In the genomic region with DNA sequence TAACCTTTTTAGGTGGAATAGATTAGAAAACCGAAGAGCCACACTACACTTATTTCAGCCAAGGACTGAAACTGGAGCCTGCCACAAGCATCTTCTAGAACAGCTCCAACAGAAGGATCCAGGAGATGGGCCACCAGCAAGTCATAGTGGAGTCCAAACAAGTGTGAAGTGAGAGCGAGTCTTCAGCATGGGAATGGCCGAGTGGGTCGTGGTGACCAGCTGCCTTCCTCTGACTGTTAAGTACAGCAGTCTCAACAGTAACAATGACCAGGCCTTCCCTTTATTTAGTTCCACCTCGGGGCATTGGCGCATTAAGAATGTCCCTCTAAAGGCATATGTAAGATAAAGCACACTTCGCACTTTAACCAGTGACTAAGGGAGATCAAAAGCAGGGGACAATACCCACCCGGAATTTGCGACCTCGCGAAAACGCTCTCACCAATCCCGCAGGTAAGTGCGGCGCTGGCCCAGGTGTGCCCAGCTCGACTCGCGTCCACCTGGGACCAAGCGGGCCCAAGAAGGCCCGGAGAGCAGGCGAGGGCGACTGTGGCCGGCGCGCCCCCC, we compare ENCODE assay signal across 8 cellular contexts. TPM values are rescaled to one million over a fixed set of nuclear protein-coding genes. Genes with fewer than 3 reads are reported as not detected.
DNase-seq lines count a peak whose midpoint lies in the region; ATAC-seq and TF ChIP-seq lines count a peak whose summit lies in the region.

No MANE protein-coding gene starts in this region.

- no peak overlapping the region for H3K27ac Mint-ChIP-seq in activated naive CD8-positive, alpha-beta T cell treated with anti-CD3 and anti-CD28 coated beads, Interleukin-2, amount 10 ng/mL, durations not matched to agents 7 days and 5 days
- no peak overlapping the region for H3K27ac Mint-ChIP-seq in activated naive CD4-positive, alpha-beta T cell treated with anti-CD3 and anti-CD28 coated beads, Interleukin-2, amount 50 U/mL, for 72 hours

- POLR2A ChIA-PET in activated naive CD8-positive, alpha-beta T cell treated with anti-CD3 and anti-CD28 coated beads, Interleukin-2, amount 10 ng/mL, durations not matched to agents 7 days and 5 days (lab: Charles Lee) = no interaction called here

- intact Hi-C loops in spleen (cut with DNase I; ENCODE audit: low total_unique reads) = no loop called here

- H3K4me3 ChIP-seq in H7 (ENCODE audit: insufficient read depth, low read depth, low read length) = peak overlapping the region; percentile 77
- H3K4me3 ChIP-seq in spleen = peak overlapping the region; percentile 41 to 89 (median 67)

- H3K4me1 ChIP-seq in spleen = peaks cover 0 to 50% (median 26%) of the 10 kb centered on the region in 6 donors

- no peak for ATAC-seq in activated naive CD8-positive, alpha-beta T cell treated with anti-CD3 and anti-CD28 coated beads, Interleukin-2, amount 10 ng/mL, durations not matched to agents 7 days and 5 days (ENCODE audit: low read depth)
- ATAC-seq in activated naive CD4-positive, alpha-beta T cell treated with anti-CD3 and anti-CD28 coated beads, Interleukin-2, amount 50 U/mL, for 72 hours = no peak

- peaks cover 7% of the 10 kb centered on the region for H3K4me1 Mint-ChIP-seq in activated naive CD8-positive, alpha-beta T cell treated with anti-CD3 and anti-CD28 coated beads, Interleukin-2, amount 10 ng/mL, durations not matched to agents 7 days and 5 days

- WGBS in spleen, 5 donors = 24 to 37% (median 30%) methylated on average over 17 to 25 of the region's 25 CpGs

- peaks cover 37% of the 10 kb centered on the region for H3K27me3 Mint-ChIP-seq in activated naive CD8-positive, alpha-beta T cell treated with anti-CD3 and anti-CD28 coated beads, Interleukin-2, amount 10 ng/mL, durations not matched to agents 7 days and 5 days

- no peak for TF ChIP-seq CTCF in spleen (IDR thresholded peaks at IDR 0.05 in 8 of 11, conservative IDR thresholded peaks at IDR 0.05 in 3 of 11)

- H3K27ac ChIP-seq in spleen = peak overlapping the region; percentile 73 to 95 (median 90)

- H3K36me3 ChIP-seq in H7 (replicated peaks; ENCODE audit: control insufficient read depth, insufficient read depth, low read length) (no peaks in the 10 kb centered on the region), spleen (no peaks in the 10 kb centered on the region)

- no peak for TF ChIP-seq POLR2A in spleen (IDR thresholded peaks at IDR 0.05)

- H3K9me3 ChIP-seq in spleen = no peaks in the 10 kb centered on the region

- H3K9me3 Mint-ChIP-seq in activated naive CD8-positive, alpha-beta T cell treated with anti-CD3 and anti-CD28 coated beads, Interleukin-2, amount 10 ng/mL, durations not matched to agents 7 days and 5 days = no peaks in the 10 kb centered on the region
- H3K9me3 Mint-ChIP-seq in activated naive CD4-positive, alpha-beta T cell treated with anti-CD3 and anti-CD28 coated beads, Interleukin-2, amount 50 U/mL, for 72 hours = no peaks in the 10 kb centered on the region

- H3K27me3 ChIP-seq in H7 (ENCODE audit: control insufficient read depth, insufficient read depth, low read length) (peaks cover 25% of the 10 kb centered on the region), spleen (replicated peaks in 1 of 7) (peaks cover 0 to 19% (median 0%) of the 10 kb centered on the region in 7 donors)

- H3K4me3 Mint-ChIP-seq in activated naive CD8-positive, alpha-beta T cell treated with anti-CD3 and anti-CD28 coated beads, Interleukin-2, amount 10 ng/mL, durations not matched to agents 7 days and 5 days = peak overlapping the region; percentile 75

- H3K36me3 Mint-ChIP-seq in activated naive CD8-positive, alpha-beta T cell treated with anti-CD3 and anti-CD28 coated beads, Interleukin-2, amount 10 ng/mL, durations not matched to agents 7 days and 5 days = no peaks in the 10 kb centered on the region
- H3K36me3 Mint-ChIP-seq in activated naive CD4-positive, alpha-beta T cell treated with anti-CD3 and anti-CD28 coated beads, Interleukin-2, amount 50 U/mL, for 72 hours = peaks cover 8 to 13% of the 10 kb centered on the region in 2 donors

- DNase-seq in H7 = peak; percentile 29
- DNase-seq in activated naive CD8-positive, alpha-beta T cell treated with anti-CD3 and anti-CD28 coated beads, Interleukin-2, amount 10 ng/mL, durations not matched to agents 7 days and 5 days = no peak
- DNase-seq in kidney tubule cell (ENCODE audit: low spot score) = peak; percentile 39
- DNase-seq in spleen = no peak
- no peak for DNase-seq in stimulated activated CD8-positive, alpha-beta memory T cell treated with anti-CD3 and anti-CD28 coated beads, Interleukin-4, amount 100 ng/mL, for 48 hours
- DNase-seq in occipital lobe (lab: John Stamatoyannopoulos, UW) = no peak
- no peak for DNase-seq in amniotic stem cell (lab: John Stamatoyannopoulos, UW)
- DNase-seq in activated naive CD4-positive, alpha-beta T cell treated with anti-CD3 and anti-CD28 coated beads, Interleukin-2, amount 50 U/mL, for 72 hours (ENCODE audit: low spot score in 2 of 2) = no peak

RNA-seq across cellular contexts. Expression of gene L3MBTL4, which starts 1.1 kb away (rescaled TPM):
- total RNA-seq in H7 (2014; rRNA removed; shearing (Covaris generic)) = 0.48 and 0.59 TPM in 2 replicates
- total RNA-seq in activated naive CD8-positive, alpha-beta T cell treated with anti-CD3 and anti-CD28 coated beads, Interleukin-2, amount 10 ng/mL, durations not matched to agents 7 days and 5 days = under 1 TPM; 0.08 to 0.09 TPM
- total RNA-seq in spleen (10 to 100 TPM; 11.4 to 21.0 (median 13.4) TPM), occipital lobe (20.4 TPM)
- 1 to 10 TPM; 1.1 to 3.3 (median 2.1) TPM for polyA plus RNA-seq in spleen
- under 1 TPM; 0.10 to 0.55 TPM for total RNA-seq in activated naive CD4-positive, alpha-beta T cell treated with anti-CD3 and anti-CD28 coated beads, Interleukin-2, amount 50 U/mL, for 72 hours

Comparison
In these comparisons a context has a peak if more than half of its experiments do, and no peak if none do; other contexts are left out.
1. DNase-seq: peak in H7 (single experiment) and kidney tubule cell (single experiment); none in activated naive CD8-positive, alpha-beta T cell treated with anti-CD3 and anti-CD28 coated beads, Interleukin-2, amount 10 ng/mL, durations not matched to agents 7 days and 5 days (single experiment), spleen (single experiment), stimulated activated CD8-positive, alpha-beta memory T cell treated with anti-CD3 and anti-CD28 coated beads, Interleukin-4, amount 100 ng/mL, for 48 hours (single experiment), occipital lobe (single experiment), amniotic stem cell (single experiment) and activated naive CD4-positive, alpha-beta T cell treated with anti-CD3 and anti-CD28 coated beads, Interleukin-2, amount 50 U/mL, for 72 hours (0 of 2).